1 cellular context compared by ENCODE assay signal in genomic region chr1:61523219-61523618, GRCh38.
TF ChIP-seq lines count a peak whose summit lies in the region.

No MANE protein-coding gene starts in this region.

TF ChIP-seq in neural cell, 6 proteins besides CTCF, POLR2A, EP300 and RAD21 (continued from another document):
- TF ChIP-seq REST (IDR thresholded peaks at IDR 0.05; ENCODE audit: borderline replicate concordance) (no peak), SMC3 (conservative IDR thresholded peaks at IDR 0.05; ENCODE audit: poor library complexity) (no peak), EZH2 (IDR thresholded peaks at IDR 0.05; ENCODE audit: borderline replicate concordance, insufficient read depth, low read length, poor library complexity, severe bottlenecking) (no peak)
TF ChIP-seq in neural cell: peak in this region for 0.
